In genomic region chr15:48406911-48407310, GRCh38 we compare ENCODE assay signal across 1 cellular context.
TF ChIP-seq lines count a peak whose summit lies in the region.

No MANE protein-coding gene starts in this region.

TF ChIP-seq in HepG2, 621 proteins besides CTCF, POLR2A, EP300 and RAD21 (continued from another document):
- TF ChIP-seq HIC2 (CRISPR knock-in tag; IDR thresholded peaks at IDR 0.05; ENCODE audit: low read depth), result no peak
- no peak for TF ChIP-seq HMG20A (CRISPR knock-in tag; IDR thresholded peaks at IDR 0.05; ENCODE audit: borderline replicate concordance)
- TF ChIP-seq MYPOP (CRISPR knock-in tag; IDR thresholded peaks at IDR 0.05), result no peak
- no peak for TF ChIP-seq ARNT (IDR thresholded peaks at IDR 0.05)
- TF ChIP-seq DMAP1 (CRISPR knock-in tag; IDR thresholded peaks at IDR 0.05), result no peak
- TF ChIP-seq ZNF564 (CRISPR knock-in tag; IDR thresholded peaks at IDR 0.05), result no peak
- no peak for TF ChIP-seq ZFYVE20 (CRISPR knock-in tag; IDR thresholded peaks at IDR 0.05; ENCODE audit: borderline replicate concordance, low read depth)
- no peak for TF ChIP-seq ZNF407 (CRISPR knock-in tag; IDR thresholded peaks at IDR 0.05; ENCODE audit: not compliant biosample characterization)
- no peak for TF ChIP-seq GTF2F1 (IDR thresholded peaks at IDR 0.05; ENCODE audit: low read length)
- TF ChIP-seq TRIM24 (CRISPR knock-in tag; IDR thresholded peaks at IDR 0.05), result no peak
- no peak for TF ChIP-seq FOXP1 (IDR thresholded peaks at IDR 0.05)
- no peak for TF ChIP-seq FOXP1 (CRISPR knock-in tag; IDR thresholded peaks at IDR 0.05)
- no peak for TF ChIP-seq ZZZ3 (CRISPR knock-in tag; IDR thresholded peaks at IDR 0.05; ENCODE audit: borderline replicate concordance)
- no peak for TF ChIP-seq NCOR1 (IDR thresholded peaks at IDR 0.05; ENCODE audit: borderline replicate concordance, low read length)
